In the genomic region with DNA sequence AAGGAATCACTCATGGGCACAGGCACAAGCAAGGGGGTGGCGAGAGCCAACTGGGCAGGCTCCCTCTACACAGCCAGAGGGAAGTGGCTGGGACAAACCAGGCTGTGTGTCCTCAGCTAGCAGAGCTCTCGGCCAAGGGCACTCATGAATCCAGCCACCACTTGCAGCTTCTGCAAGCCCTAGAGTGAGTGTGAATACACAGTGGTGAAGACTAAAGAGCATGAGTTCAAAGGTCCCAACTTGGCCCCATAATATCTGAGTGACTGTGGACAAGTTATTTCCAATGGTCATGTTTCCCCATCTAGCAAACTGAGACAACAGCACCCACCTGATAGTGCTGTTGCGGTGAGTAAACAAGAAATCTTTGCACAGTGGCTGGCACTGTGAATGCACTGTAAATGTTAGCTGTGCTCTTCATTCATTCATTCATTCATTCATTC, we compare ENCODE assay signal across 1 cellular context.
TF ChIP-seq lines count a peak whose summit lies in the region.

No MANE protein-coding gene starts in this region.

TF ChIP-seq in HepG2, 621 proteins besides CTCF, POLR2A, EP300 and RAD21 (continued from another document and continues in another):
- TF ChIP-seq SALL1 (CRISPR knock-in tag; IDR thresholded peaks at IDR 0.05), result peak; percentile 66
- no peak for TF ChIP-seq REXO4 (CRISPR knock-in tag; IDR thresholded peaks at IDR 0.05; ENCODE audit: borderline replicate concordance)
- no peak for TF ChIP-seq TEF (CRISPR knock-in tag; IDR thresholded peaks at IDR 0.05)
- no peak for TF ChIP-seq PRDM15 (CRISPR knock-in tag; IDR thresholded peaks at IDR 0.05)
- no peak for TF ChIP-seq ZNF12 (CRISPR knock-in tag; IDR thresholded peaks at IDR 0.05)
- no peak for TF ChIP-seq ZNF337 (CRISPR knock-in tag; IDR thresholded peaks at IDR 0.05; ENCODE audit: borderline replicate concordance, low read depth)
- TF ChIP-seq ZNF224 (CRISPR knock-in tag; IDR thresholded peaks at IDR 0.05), result no peak
- peak; percentile 93 for TF ChIP-seq ZSCAN21 (CRISPR knock-in tag; IDR thresholded peaks at IDR 0.05; ENCODE audit: borderline replicate concordance)
- peak; percentile 40; the same call in 1 of the 2 replicates for TF ChIP-seq FOSL2 (CRISPR knock-in tag; IDR thresholded peaks at IDR 0.05)
- TF ChIP-seq, protein P1, sequence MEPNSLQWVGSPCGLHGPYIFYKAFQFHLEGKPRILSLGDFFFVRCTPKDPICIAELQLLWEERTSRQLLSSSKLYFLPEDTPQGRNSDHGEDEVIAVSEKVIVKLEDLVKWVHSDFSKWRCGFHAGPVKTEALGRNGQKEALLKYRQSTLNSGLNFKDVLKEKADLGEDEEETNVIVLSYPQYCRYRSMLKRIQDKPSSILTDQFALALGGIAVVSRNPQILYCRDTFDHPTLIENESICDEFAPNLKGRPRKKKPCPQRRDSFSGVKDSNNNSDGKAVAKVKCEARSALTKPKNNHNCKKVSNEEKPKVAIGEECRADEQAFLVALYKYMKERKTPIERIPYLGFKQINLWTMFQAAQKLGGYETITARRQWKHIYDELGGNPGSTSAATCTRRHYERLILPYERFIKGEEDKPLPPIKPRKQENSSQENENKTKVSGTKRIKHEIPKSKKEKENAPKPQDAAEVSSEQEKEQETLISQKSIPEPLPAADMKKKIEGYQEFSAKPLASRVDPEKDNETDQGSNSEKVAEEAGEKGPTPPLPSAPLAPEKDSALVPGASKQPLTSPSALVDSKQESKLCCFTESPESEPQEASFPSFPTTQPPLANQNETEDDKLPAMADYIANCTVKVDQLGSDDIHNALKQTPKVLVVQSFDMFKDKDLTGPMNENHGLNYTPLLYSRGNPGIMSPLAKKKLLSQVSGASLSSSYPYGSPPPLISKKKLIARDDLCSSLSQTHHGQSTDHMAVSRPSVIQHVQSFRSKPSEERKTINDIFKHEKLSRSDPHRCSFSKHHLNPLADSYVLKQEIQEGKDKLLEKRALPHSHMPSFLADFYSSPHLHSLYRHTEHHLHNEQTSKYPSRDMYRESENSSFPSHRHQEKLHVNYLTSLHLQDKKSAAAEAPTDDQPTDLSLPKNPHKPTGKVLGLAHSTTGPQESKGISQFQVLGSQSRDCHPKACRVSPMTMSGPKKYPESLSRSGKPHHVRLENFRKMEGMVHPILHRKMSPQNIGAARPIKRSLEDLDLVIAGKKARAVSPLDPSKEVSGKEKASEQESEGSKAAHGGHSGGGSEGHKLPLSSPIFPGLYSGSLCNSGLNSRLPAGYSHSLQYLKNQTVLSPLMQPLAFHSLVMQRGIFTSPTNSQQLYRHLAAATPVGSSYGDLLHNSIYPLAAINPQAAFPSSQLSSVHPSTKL (CRISPR knock-in tag; IDR thresholded peaks at IDR 0.05), result peak; percentile 65
- peak; percentile 48; the same call in 1 of the 2 replicates for TF ChIP-seq GATAD2A (CRISPR knock-in tag; IDR thresholded peaks at IDR 0.05)
- TF ChIP-seq SOX13 (IDR thresholded peaks at IDR 0.05), result no peak
- TF ChIP-seq SOX13 (CRISPR knock-in tag; conservative IDR thresholded peaks at IDR 0.05 in 1 of 2, IDR thresholded peaks at IDR 0.05 in 1 of 2), result peak in 1 of 2 experiments; percentile 17; a peak in 1 of 4 replicates
- TF ChIP-seq, protein P2, sequence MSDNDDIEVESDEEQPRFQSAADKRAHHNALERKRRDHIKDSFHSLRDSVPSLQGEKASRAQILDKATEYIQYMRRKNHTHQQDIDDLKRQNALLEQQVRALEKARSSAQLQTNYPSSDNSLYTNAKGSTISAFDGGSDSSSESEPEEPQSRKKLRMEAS (IDR thresholded peaks at IDR 0.05), result peak; percentile 35; the same call in 1 of the 2 replicates
- no peak for TF ChIP-seq GFI1 (CRISPR knock-in tag; IDR thresholded peaks at IDR 0.05; ENCODE audit: borderline replicate concordance)
- TF ChIP-seq, protein P3, sequence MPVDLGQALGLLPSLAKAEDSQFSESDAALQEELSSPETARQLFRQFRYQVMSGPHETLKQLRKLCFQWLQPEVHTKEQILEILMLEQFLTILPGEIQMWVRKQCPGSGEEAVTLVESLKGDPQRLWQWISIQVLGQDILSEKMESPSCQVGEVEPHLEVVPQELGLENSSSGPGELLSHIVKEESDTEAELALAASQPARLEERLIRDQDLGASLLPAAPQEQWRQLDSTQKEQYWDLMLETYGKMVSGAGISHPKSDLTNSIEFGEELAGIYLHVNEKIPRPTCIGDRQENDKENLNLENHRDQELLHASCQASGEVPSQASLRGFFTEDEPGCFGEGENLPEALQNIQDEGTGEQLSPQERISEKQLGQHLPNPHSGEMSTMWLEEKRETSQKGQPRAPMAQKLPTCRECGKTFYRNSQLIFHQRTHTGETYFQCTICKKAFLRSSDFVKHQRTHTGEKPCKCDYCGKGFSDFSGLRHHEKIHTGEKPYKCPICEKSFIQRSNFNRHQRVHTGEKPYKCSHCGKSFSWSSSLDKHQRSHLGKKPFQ (CRISPR knock-in tag; IDR thresholded peaks at IDR 0.05; ENCODE audit: insufficient replicate concordance), result peak; percentile 62
- 0 out of 4 replicates have a peak, but pooled peaks of 1 of the 2 experiments have one; percentile 15 for TF ChIP-seq NR2F1 (CRISPR knock-in tag; IDR thresholded peaks at IDR 0.05)
- no peak for TF ChIP-seq IRF2 (CRISPR knock-in tag; IDR thresholded peaks at IDR 0.05)
- TF ChIP-seq, protein P4, sequence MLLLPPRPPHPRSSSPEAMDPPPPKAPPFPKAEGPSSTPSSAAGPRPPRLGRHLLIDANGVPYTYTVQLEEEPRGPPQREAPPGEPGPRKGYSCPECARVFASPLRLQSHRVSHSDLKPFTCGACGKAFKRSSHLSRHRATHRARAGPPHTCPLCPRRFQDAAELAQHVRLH (CRISPR knock-in tag; IDR thresholded peaks at IDR 0.05; ENCODE audit: borderline replicate concordance, low read depth), result no peak
- TF ChIP-seq HDAC2 (CRISPR knock-in tag; IDR thresholded peaks at IDR 0.05), result peak; percentile 21; the same call in 1 of the 2 replicates
- peak; percentile 68 for TF ChIP-seq HNF4G (IDR thresholded peaks at IDR 0.05; ENCODE audit: borderline replicate concordance, low read depth, low read length)
- no peak for TF ChIP-seq HNF4G (CRISPR knock-in tag; IDR thresholded peaks at IDR 0.05; ENCODE audit: borderline replicate concordance, low read depth)
- no peak for TF ChIP-seq PAF1 (CRISPR knock-in tag; IDR thresholded peaks at IDR 0.05)
- TF ChIP-seq ZNF644 (CRISPR knock-in tag; IDR thresholded peaks at IDR 0.05; ENCODE audit: low read depth), result 0 out of 2 replicates have a peak, but pooled peaks have one; percentile 59
- TF ChIP-seq FOXP4 (CRISPR knock-in tag; IDR thresholded peaks at IDR 0.05), result peak; percentile 48; the same call in 1 of the 2 replicates
- no peak; the same call in 1 of the 2 replicates for TF ChIP-seq ZNF629 (CRISPR knock-in tag; conservative IDR thresholded peaks at IDR 0.05)
- TF ChIP-seq, protein P5, sequence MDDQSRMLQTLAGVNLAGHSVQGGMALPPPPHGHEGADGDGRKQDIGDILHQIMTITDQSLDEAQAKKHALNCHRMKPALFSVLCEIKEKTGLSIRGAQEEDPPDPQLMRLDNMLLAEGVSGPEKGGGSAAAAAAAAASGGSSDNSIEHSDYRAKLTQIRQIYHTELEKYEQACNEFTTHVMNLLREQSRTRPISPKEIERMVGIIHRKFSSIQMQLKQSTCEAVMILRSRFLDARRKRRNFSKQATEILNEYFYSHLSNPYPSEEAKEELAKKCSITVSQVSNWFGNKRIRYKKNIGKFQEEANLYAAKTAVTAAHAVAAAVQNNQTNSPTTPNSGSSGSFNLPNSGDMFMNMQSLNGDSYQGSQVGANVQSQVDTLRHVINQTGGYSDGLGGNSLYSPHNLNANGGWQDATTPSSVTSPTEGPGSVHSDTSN (CRISPR knock-in tag; IDR thresholded peaks at IDR 0.05; ENCODE audit: borderline replicate concordance), result no peak
- TF ChIP-seq SKI (IDR thresholded peaks at IDR 0.05; ENCODE audit: partially characterized antibody), result peak; percentile 50
- no peak for TF ChIP-seq ZFX (CRISPR knock-in tag; IDR thresholded peaks at IDR 0.05; ENCODE audit: low read depth)
- TF ChIP-seq, protein P6, sequence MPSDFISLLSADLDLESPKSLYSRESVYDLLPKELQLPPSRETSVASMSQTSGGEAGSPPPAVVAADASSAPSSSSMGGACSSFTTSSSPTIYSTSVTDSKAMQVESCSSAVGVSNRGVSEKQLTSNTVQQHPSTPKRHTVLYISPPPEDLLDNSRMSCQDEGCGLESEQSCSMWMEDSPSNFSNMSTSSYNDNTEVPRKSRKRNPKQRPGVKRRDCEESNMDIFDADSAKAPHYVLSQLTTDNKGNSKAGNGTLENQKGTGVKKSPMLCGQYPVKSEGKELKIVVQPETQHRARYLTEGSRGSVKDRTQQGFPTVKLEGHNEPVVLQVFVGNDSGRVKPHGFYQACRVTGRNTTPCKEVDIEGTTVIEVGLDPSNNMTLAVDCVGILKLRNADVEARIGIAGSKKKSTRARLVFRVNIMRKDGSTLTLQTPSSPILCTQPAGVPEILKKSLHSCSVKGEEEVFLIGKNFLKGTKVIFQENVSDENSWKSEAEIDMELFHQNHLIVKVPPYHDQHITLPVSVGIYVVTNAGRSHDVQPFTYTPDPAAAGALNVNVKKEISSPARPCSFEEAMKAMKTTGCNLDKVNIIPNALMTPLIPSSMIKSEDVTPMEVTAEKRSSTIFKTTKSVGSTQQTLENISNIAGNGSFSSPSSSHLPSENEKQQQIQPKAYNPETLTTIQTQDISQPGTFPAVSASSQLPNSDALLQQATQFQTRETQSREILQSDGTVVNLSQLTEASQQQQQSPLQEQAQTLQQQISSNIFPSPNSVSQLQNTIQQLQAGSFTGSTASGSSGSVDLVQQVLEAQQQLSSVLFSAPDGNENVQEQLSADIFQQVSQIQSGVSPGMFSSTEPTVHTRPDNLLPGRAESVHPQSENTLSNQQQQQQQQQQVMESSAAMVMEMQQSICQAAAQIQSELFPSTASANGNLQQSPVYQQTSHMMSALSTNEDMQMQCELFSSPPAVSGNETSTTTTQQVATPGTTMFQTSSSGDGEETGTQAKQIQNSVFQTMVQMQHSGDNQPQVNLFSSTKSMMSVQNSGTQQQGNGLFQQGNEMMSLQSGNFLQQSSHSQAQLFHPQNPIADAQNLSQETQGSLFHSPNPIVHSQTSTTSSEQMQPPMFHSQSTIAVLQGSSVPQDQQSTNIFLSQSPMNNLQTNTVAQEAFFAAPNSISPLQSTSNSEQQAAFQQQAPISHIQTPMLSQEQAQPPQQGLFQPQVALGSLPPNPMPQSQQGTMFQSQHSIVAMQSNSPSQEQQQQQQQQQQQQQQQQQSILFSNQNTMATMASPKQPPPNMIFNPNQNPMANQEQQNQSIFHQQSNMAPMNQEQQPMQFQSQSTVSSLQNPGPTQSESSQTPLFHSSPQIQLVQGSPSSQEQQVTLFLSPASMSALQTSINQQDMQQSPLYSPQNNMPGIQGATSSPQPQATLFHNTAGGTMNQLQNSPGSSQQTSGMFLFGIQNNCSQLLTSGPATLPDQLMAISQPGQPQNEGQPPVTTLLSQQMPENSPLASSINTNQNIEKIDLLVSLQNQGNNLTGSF (CRISPR knock-in tag; IDR thresholded peaks at IDR 0.05), result no peak
- 0 out of 2 replicates have a peak, but pooled peaks have one; percentile 50 for TF ChIP-seq FOXJ3 (CRISPR knock-in tag; IDR thresholded peaks at IDR 0.05; ENCODE audit: borderline replicate concordance)
- 0 out of 2 replicates have a peak, but pooled peaks have one; percentile 51 for TF ChIP-seq ZSCAN9 (CRISPR knock-in tag; IDR thresholded peaks at IDR 0.05; ENCODE audit: borderline replicate concordance)
- no peak for TF ChIP-seq POGK (CRISPR knock-in tag; conservative IDR thresholded peaks at IDR 0.05)
